In the genomic region with DNA sequence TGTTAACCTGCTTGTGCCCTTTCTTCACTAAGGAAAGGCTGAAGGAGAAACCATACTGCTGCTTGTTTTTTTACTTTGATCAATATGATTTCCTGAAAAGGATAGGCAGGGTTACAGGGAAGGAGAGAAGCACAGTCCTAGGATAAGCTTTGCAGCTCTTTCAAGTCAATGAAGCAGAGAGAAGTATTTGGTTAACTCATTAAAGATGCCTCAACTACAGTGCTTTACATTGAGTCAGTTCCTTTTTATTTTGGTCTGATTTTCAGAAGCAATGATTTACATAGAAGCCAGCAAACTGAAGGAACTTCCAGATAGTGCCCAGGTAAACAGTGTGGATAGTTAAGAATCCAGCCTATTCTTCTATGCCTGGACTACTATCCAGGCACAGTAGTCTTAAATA, we compare ENCODE assay signal across 26 cellular contexts.
"Had no signal": no experiment of that assay in that cellular context is flagged by ENCODE, and none has a peak within 500 bp of the region (broad histone marks: within the 10 kb centered on the region; RNA-seq: fewer than 3 reads in every experiment).

No MANE protein-coding gene starts in this region.

- H3K4me3 ChIP-seq: breast epithelium, esophagus squamous epithelium, left ventricle myocardium inferior, pancreas, psoas muscle, right atrium auricular region, smooth muscle cell, tibial nerve had no signal

- H3K4me1 ChIP-seq: breast epithelium, right atrium auricular region had no signal

- DNase-seq: activated B cell treated with CpG ODN at 0.5 μM for 24 hours; activated CD4-positive, alpha-beta T cell treated with anti-CD3 and anti-CD28 coated beads, Interleukin-2, amount 50 U/mL, for 1 hour; activated CD8-positive, alpha-beta T cell treated with anti-CD3 and anti-CD28 coated beads for 36 hours; activated naive CD4-positive, alpha-beta T cell; activated T-cell treated with anti-CD3 and anti-CD28 coated beads, Interleukin-2, amount 50 U/mL, for 48 hours; dermis blood vessel endothelial cell; effector CD4-positive, alpha-beta T cell; esophagus squamous epithelium; foreskin melanocyte; left ventricle myocardium inferior; naive B cell; nucleus accumbens; pancreas; psoas muscle; stimulated activated CD4-positive, alpha-beta T cell treated with anti-CD3 and anti-CD28 coated beads, Interleukin-2, amount 100 ng/mL, for 24 hours; stimulated activated naive CD4-positive, alpha-beta T cell treated with Interleukin-2 at 50 U/mL for 16 hours had no signal

- H3K4me1 Mint-ChIP-seq: neural crest cell had no signal

- FAIRE-seq: colon, pancreas had no signal

- H3K27me3 Mint-ChIP-seq: activated B cell treated with CpG ODN at 0.5 μM for 24 hours; activated CD8-positive, alpha-beta T cell treated with anti-CD3 and anti-CD28 coated beads for 36 hours; central memory CD8-positive, alpha-beta T cell; naive B cell had no signal

- H3K27ac Mint-ChIP-seq: activated B cell treated with CpG ODN at 0.5 μM for 24 hours; activated CD8-positive, alpha-beta T cell treated with anti-CD3 and anti-CD28 coated beads for 36 hours; activated naive CD4-positive, alpha-beta T cell treated with anti-CD3 and anti-CD28 coated beads, Interleukin-2, amount 50 U/mL, for 72 hours; mesothelial cell of epicardium; T-helper 2 cell treated with Interferon-gamma antibody and Interleukin-4, amounts not matched to agents 5 μg/mL and 100 μg/mL, for 36 hours had no signal

- H3K9me3 ChIP-seq: pancreas had no signal

- H3K4me2 ChIP-seq: smooth muscle cell had no signal

- H3K36me3 ChIP-seq: breast epithelium, pancreas, right atrium auricular region had no signal

- ATAC-seq: activated CD8-positive, alpha-beta T cell treated with anti-CD3 and anti-CD28 coated beads for 36 hours; activated naive CD4-positive, alpha-beta T cell treated with anti-CD3 and anti-CD28 coated beads, Interleukin-2, amount 50 U/mL, for 72 hours; pancreas; psoas muscle had no signal

- H3K27me3 ChIP-seq: breast epithelium, esophagus squamous epithelium, pancreas, right atrium auricular region, tibial nerve had no signal

- H3K4me3 Mint-ChIP-seq: activated B cell treated with CpG ODN at 0.5 μM for 24 hours; activated CD8-positive, alpha-beta T cell treated with anti-CD3 and anti-CD28 coated beads for 36 hours; central memory CD8-positive, alpha-beta T cell; mesothelial cell of epicardium; naive B cell; neural crest cell; T-helper 2 cell treated with Interferon-gamma antibody and Interleukin-4, amounts not matched to agents 5 μg/mL and 100 μg/mL, for 36 hours had no signal

- H3K9me3 Mint-ChIP-seq: activated naive CD4-positive, alpha-beta T cell treated with anti-CD3 and anti-CD28 coated beads, Interleukin-2, amount 50 U/mL, for 72 hours; central memory CD8-positive, alpha-beta T cell had no signal

- H3K27ac ChIP-seq: breast epithelium, esophagus squamous epithelium, left ventricle myocardium inferior, pancreas, psoas muscle, right atrium auricular region, tibial nerve had no signal
